Comparison of ENCODE assay signal across 8 cellular contexts in genomic region chr16:85616608-85617311, GRCh38. TPM values are rescaled to one million over a fixed set of nuclear protein-coding genes. Genes with fewer than 3 reads are reported as not detected.
DNase-seq lines count a peak whose midpoint lies in the region; ATAC-seq, FAIRE-seq and TF ChIP-seq lines count a peak whose summit lies in the region.

No MANE protein-coding gene starts in this region.

- no peak overlapping the region for H2BK20ac ChIP-seq in H1 (ENCODE audit: low read length)

- no peak for FAIRE-seq in H1 (lab: Jason Lieb, UNC)

- CTCF ChIA-PET in A673 (lab: Charles Lee), result interaction anchor here (0.6 to 2.4 kb wide), 25 partner anchors 10 to 371 kb away, joined by 3 to 40 read pairs (median 4); no protein-coding TSS in a partner anchor
- CTCF ChIA-PET in H1 (lab: Charles Lee; ENCODE audit: partially characterized antibody), result interaction anchor here (0.6 to 6.7 kb wide), 85 partner anchors 9 to 455 kb away, joined by 3 to 93 read pairs (median 6); no protein-coding TSS in a partner anchor

- H3K14ac ChIP-seq in H1 (ENCODE audit: insufficient read length), result no peak overlapping the region

- H3K4me1 ChIP-seq in A673 (ENCODE audit: insufficient read depth, low read length, poor library complexity, severe bottlenecking) (peaks cover 57% of the 10 kb centered on the region), H1 (replicated peaks in 1 of 4; ENCODE audit: control insufficient read depth in 3 of 4, insufficient read depth in 4 of 4, low read length in 3 of 4) (peaks cover 4 to 37% (median 27%) of the 10 kb centered on the region in 4 experiments), prostate gland (replicated peaks) (peaks cover 36% of the 10 kb centered on the region)

- POLR2A ChIA-PET in A673 (lab: Charles Lee; ENCODE audit: low non-redundant PET), result interaction anchor here (0.8 kb wide), 1 partner anchor 32 kb away, joined by 3 read pairs; no protein-coding TSS in a partner anchor
- POLR2A ChIA-PET in H1 (lab: Charles Lee; ENCODE audit: partially characterized antibody), result interaction anchor here (0.7 to 3.5 kb wide), 3 partner anchors 9 to 180 kb away, joined by 3 to 19 read pairs (median 4); no protein-coding TSS in a partner anchor

- H3K4me3 ChIP-seq in A673 (ENCODE audit: low read depth, low read length, poor library complexity, severe bottlenecking) (no peak overlapping the region), H1 (ENCODE audit: extremely low read depth in 1 of 4, insufficient read depth in 2 of 4, low read depth in 3 of 4, low read length in 4 of 4) (no peak overlapping the region), prostate gland (peak overlapping the region in 1 of 2 donors; percentile 68)

- H2BK5ac ChIP-seq in H1 (ENCODE audit: low read depth, low read length), result peak overlapping the region; percentile 52

- no peak overlapping the region for H2BK15ac ChIP-seq in H1 (ENCODE audit: low read length)

- TF ChIP-seq CTCF in A673 (conservative IDR thresholded peaks at IDR 0.05; ENCODE audit: low read depth, low read length), result no peak
- no peak for TF ChIP-seq CTCF in H1 (IDR thresholded peaks at IDR 0.05; ENCODE audit: control extremely low read depth in 1 of 3, insufficient read depth in 1 of 3, low read depth in 1 of 3, low read length in 3 of 3)
- no peak for TF ChIP-seq CTCF in prostate gland (IDR thresholded peaks at IDR 0.05)

- no peak for ATAC-seq in GM19023 (IDR thresholded peaks at IDR 0.05; ENCODE audit: unreplicated experiment)
- no peak for ATAC-seq in HG03378 (IDR thresholded peaks at IDR 0.05; ENCODE audit: unreplicated experiment)

- WGBS in H1 (ENCODE audit: extremely low coverage in 1 of 2, insufficient coverage in 1 of 2, insufficient read length in 1 of 2, insufficient replicate concordance in 2 of 2, low coverage in 1 of 2, low lambda C conversion rate in 2 of 2, missing lambda C conversion rate in 1 of 2), 2 experiments, result 88% methylated on average over 28 of the region's 28 CpGs; no CpG with 5 or more reads in 1 of the 2 experiments
- WGBS in prostate gland, result 14% methylated on average over 28 of the region's 28 CpGs

- H2BK12ac ChIP-seq in H1 (ENCODE audit: low read depth, low read length), result no peak overlapping the region

- no peak for TF ChIP-seq RAD21 in H1 (IDR thresholded peaks at IDR 0.05 in 1 of 2, conservative IDR thresholded peaks at IDR 0.05 in 1 of 2; ENCODE audit: low read depth in 2 of 2, low read length in 2 of 2)

- no peak overlapping the region for H2AK5ac ChIP-seq in H1 (ENCODE audit: low read depth, low read length)

- H3K27me3 ChIP-seq in A673 (replicated peaks; ENCODE audit: insufficient read depth, low read depth, low read length, poor library complexity), result no peaks in the 10 kb centered on the region
- H3K27me3 ChIP-seq in H1 (replicated peaks in 1 of 4; ENCODE audit: control insufficient read depth in 3 of 4, extremely low read depth in 1 of 4, insufficient read depth in 3 of 4, low read length in 3 of 4), result no peaks in the 10 kb centered on the region
- H3K27me3 ChIP-seq in prostate gland (replicated peaks; ENCODE audit: insufficient read depth), result no peaks in the 10 kb centered on the region

- no peak overlapping the region for H2BK120ac ChIP-seq in H1 (replicated peaks; ENCODE audit: low read depth, low read length)

- peaks cover 56 to 60% of the 10 kb centered on the region in 2 experiments for H4K20me1 ChIP-seq in H1 (replicated peaks in 1 of 2; ENCODE audit: control insufficient read depth in 1 of 2, insufficient read depth in 2 of 2, low read length in 2 of 2)

- H3K79me1 ChIP-seq in H1 (ENCODE audit: low read depth, low read length), result peaks cover 16% of the 10 kb centered on the region

- H3K23me2 ChIP-seq in H1 (ENCODE audit: low read depth, low read length), result peaks cover 7% of the 10 kb centered on the region

- H3K36me3 ChIP-seq in A673 (ENCODE audit: insufficient read depth, low read length, poor library complexity, severe bottlenecking) (no peaks in the 10 kb centered on the region), H1 (ENCODE audit: control insufficient read depth in 2 of 4, insufficient read depth in 4 of 4, low read length in 3 of 4) (peaks cover 0 to 5% (median 0%) of the 10 kb centered on the region in 4 experiments; a peak in 3 of 8 replicates), prostate gland (no peaks in the 10 kb centered on the region)

- no peak overlapping the region for H4K8ac ChIP-seq in H1 (ENCODE audit: extremely low read depth, insufficient read depth, low read length)

- H3K27ac ChIP-seq in A673 (ENCODE audit: low read depth, low read length, poor library complexity, severe bottlenecking) (peak overlapping the region; percentile 9), H1 (ENCODE audit: low read depth, low read length) (no peak overlapping the region), prostate gland (peak overlapping the region; percentile 95)

- DNase-seq in A673 (ENCODE audit: low spot score) (peak; percentile 72), GM19238 (ENCODE audit: insufficient read length, low spot score) (peak; percentile 87), NOMO-1 treated with dmso at 0.1 percent for 144 hours (lab: John Stamatoyannopoulos, UW; ENCODE audit: unreplicated experiment) (peak; percentile 94), H1 (ENCODE audit: low read depth in 1 of 2, low spot score in 2 of 2) (no peak), prostate gland (ENCODE audit: low spot score) (peak; percentile 65), NCI-H146 (lab: John Stamatoyannopoulos, UW) (no peak)

- TF ChIP-seq POLR2A in H1 (IDR thresholded peaks at IDR 0.05; ENCODE audit: control extremely low read depth in 1 of 2, low read depth in 2 of 2, low read length in 2 of 2), result no peak
- TF ChIP-seq POLR2A in prostate gland (IDR thresholded peaks at IDR 0.05), result peak; percentile 40

- no peak overlapping the region for H3K9ac ChIP-seq in H1 (replicated peaks in 1 of 4; ENCODE audit: extremely low read depth in 1 of 4, low read depth in 3 of 4, low read length in 3 of 4)

- H3K56ac ChIP-seq in H1 (replicated peaks; ENCODE audit: insufficient read length, low read depth, low read length), result no peak overlapping the region

- no peak overlapping the region for H2AFZ ChIP-seq in H1 (ENCODE audit: low read length)

- H4K91ac ChIP-seq in H1 (replicated peaks; ENCODE audit: insufficient read length, low read length), result no peak overlapping the region

- H3K9me3 ChIP-seq in A673 (ENCODE audit: low read depth, low read length, poor library complexity, severe bottlenecking) (no peaks in the 10 kb centered on the region), H1 (ENCODE audit: insufficient read depth in 2 of 2, low read depth in 1 of 2, low read length in 1 of 2) (no peaks in the 10 kb centered on the region), prostate gland (no peaks in the 10 kb centered on the region)

- intact Hi-C loops in A673 (cut with micrococcal nuclease; ENCODE audit: unreplicated experiment), result loop anchor here (1.0 kb wide), 1 partner anchor 36 kb away; no protein-coding TSS in a partner anchor
- intact Hi-C loops in prostate gland (cut with DNase I), result loop anchor here (5.0 to 10.0 kb wide), 2 partner anchors 222 to 339 kb away; no protein-coding TSS in a partner anchor

- peaks cover 53 to 74% of the 10 kb centered on the region in 2 experiments for H3K79me2 ChIP-seq in H1 (ENCODE audit: control insufficient read depth in 1 of 2, insufficient read depth in 2 of 2, low read length in 2 of 2)

- BruUV-seq in A673 (replicated peaks; lab: Mats Ljungman, UMichigan), result no TSS peak

- no peak overlapping the region for H3K4ac ChIP-seq in H1 (replicated peaks; ENCODE audit: insufficient read length, low read depth, low read length)

- no peak for TF ChIP-seq EP300 in H1 (IDR thresholded peaks at IDR 0.05; ENCODE audit: borderline replicate concordance in 1 of 2, low read depth in 2 of 2, low read length in 2 of 2)

- H3K4me2 ChIP-seq in H1 (ENCODE audit: insufficient read depth in 1 of 2, low read depth in 2 of 2, low read length in 2 of 2), result no peak overlapping the region; a peak in 2 of 4 replicates

- H3K18ac ChIP-seq in H1 (ENCODE audit: extremely low read depth, low read length), result peak overlapping the region; percentile 32; the same call in 1 of the 2 replicates

- H3K23ac ChIP-seq in H1 (ENCODE audit: insufficient read length), result no peak overlapping the region

- H4K5ac ChIP-seq in H1 (ENCODE audit: insufficient read length, low read depth, low read length), result no peak overlapping the region

TF ChIP-seq in H1, 55 proteins besides CTCF, POLR2A, EP300 and RAD21:
- TF ChIP-seq SP4 (IDR thresholded peaks at IDR 0.05; ENCODE audit: low read length) (no peak), EZH2 (IDR thresholded peaks at IDR 0.05; ENCODE audit: low read depth, low read length, severe bottlenecking) (no peak), HDAC2 (IDR thresholded peaks at IDR 0.05; ENCODE audit: borderline replicate concordance in 1 of 2, low read depth in 2 of 2, low read length in 2 of 2) (no peak), ZNF274 (IDR thresholded peaks at IDR 0.05; ENCODE audit: borderline replicate concordance, extremely low read depth, low read length) (no peak), TBP (IDR thresholded peaks at IDR 0.05; ENCODE audit: low read depth, low read length) (no peak), SIN3A (conservative IDR thresholded peaks at IDR 0.05 in 1 of 2, IDR thresholded peaks at IDR 0.05 in 1 of 2; ENCODE audit: low read depth in 1 of 2, low read length in 2 of 2) (no peak), GABPA (IDR thresholded peaks at IDR 0.05; ENCODE audit: borderline replicate concordance, insufficient read depth, low read length) (no peak), EGR1 (IDR thresholded peaks at IDR 0.05; ENCODE audit: borderline replicate concordance, low read depth, low read length) (no peak), RBBP5 (IDR thresholded peaks at IDR 0.05; ENCODE audit: borderline replicate concordance, low read depth, low read length) (no peak), HDAC6 (IDR thresholded peaks at IDR 0.05; ENCODE audit: low read depth, low read length) (no peak), YY1 (IDR thresholded peaks at IDR 0.05; ENCODE audit: low read depth, low read length) (no peak)
TF ChIP-seq in H1: peak in this region for 0.

RNA-seq across cellular contexts. Expression of gene GSE1, which starts 3.6 kb away (rescaled TPM):
- total RNA-seq in A673 (2021) (64.2 and 72.4 TPM in 2 replicates), prostate gland (100 to 1,000 TPM in 1 of 2 donors, 10 to 100 TPM in 1; 41.4 to 146 TPM)
- 65.6 and 66.2 TPM in 2 replicates for total RNA-seq in H1 (2021; fragmentation: NEBNext Ultra II Directional; extraction: Animal tissue kit (Norgen Biotek cat#: 25700))
- polyA plus RNA-seq in H1 (2011; rRNA removed), result 26.0 and 40.0 TPM in 2 replicates
- polyA plus RNA-seq in H1 (2011; cell fraction: cytosol; rRNA removed), result 26.5 TPM
- polyA plus RNA-seq in H1 (2011; cell fraction: nucleus; rRNA removed), result 123 TPM
- polyA plus RNA-seq in H1 (2012, experiment 1 of 2), result 42.4 to 51.0 TPM (median 44.8 TPM) in 4 replicates
- polyA plus RNA-seq in H1 (2012, experiment 2 of 2), result 18.4 TPM
- 30.0 TPM for polyA plus RNA-seq in H1 (2013, experiment 1 of 2)
- 30.1 TPM for polyA plus RNA-seq in H1 (2013, experiment 2 of 2)
- 35.8 and 37.6 TPM in 2 replicates for polyA minus RNA-seq in H1 (2011; rRNA and poly(A)+ RNA removed)
- 76.6 TPM for polyA minus RNA-seq in H1 (2011; cell fraction: cytosol; rRNA and poly(A)+ RNA removed)
- polyA minus RNA-seq in H1 (2011; cell fraction: nucleus; rRNA and poly(A)+ RNA removed), result 93.7 TPM

Comparison
In these comparisons a context has a peak if more than half of its experiments do, and no peak if none do; other contexts are left out.
1. DNase-seq: peak in A673 (single experiment), GM19238 (single experiment), NOMO-1 treated with dmso at 0.1 percent for 144 hours (single experiment) and prostate gland (single experiment); none in H1 (0 of 2) and NCI-H146 (single experiment).